Comparison of ENCODE assay signal across 18 cellular contexts in the genomic region with DNA sequence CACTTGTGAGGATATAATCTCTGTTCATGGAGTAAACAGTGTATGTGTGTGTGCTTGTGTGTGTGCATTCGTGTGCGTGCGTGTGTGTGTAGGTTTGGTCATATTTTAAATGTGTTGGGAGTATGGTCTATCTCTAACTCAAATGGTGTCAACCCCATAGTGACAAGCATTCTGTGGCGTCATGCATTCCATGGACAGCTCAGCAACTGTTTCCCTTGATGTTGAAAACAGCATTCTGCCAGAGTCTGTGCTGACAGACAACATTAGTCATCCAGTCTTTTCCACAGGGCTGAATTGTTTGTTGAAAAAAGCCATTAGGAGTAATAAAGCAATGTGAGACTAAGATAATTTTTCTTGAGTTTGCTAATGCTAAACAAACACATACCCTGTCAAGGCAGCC.
"Had no signal": no experiment of that assay in that cellular context is flagged by ENCODE, and none has a peak within 500 bp of the region (broad histone marks: within the 10 kb centered on the region; RNA-seq: fewer than 3 reads in every experiment).

No MANE protein-coding gene starts in this region.

- H3K4me3 ChIP-seq: adrenal gland, left lung, lung, prostate gland, thyroid gland, uterus had no signal

- H3K4me1 ChIP-seq: adrenal gland, foreskin keratinocyte, left lung, prostate gland, thyroid gland, uterus had no signal

- ATAC-seq: activated T-cell treated with anti-CD3 and anti-CD28 coated beads, Interleukin-2, amount 50 U/mL, for 4 hours; foreskin keratinocyte; left lung; natural killer cell treated with Interleukin-12 subunit alpha and Interleukin-12 subunit beta and Interleukin-15 and Interleukin-18, amount 100 ng/mL, for 72 hours had no signal

- H3K27me3 ChIP-seq: foreskin keratinocyte, left lung, thyroid gland, uterus had no signal

- H3K27ac ChIP-seq: adrenal gland, foreskin keratinocyte, left lung, prostate gland, thyroid gland, uterus had no signal

- H3K36me3 ChIP-seq: adrenal gland, left lung, prostate gland, thyroid gland, uterus had no signal

- DNase-seq: activated B cell treated with CpG ODN at 0.5 μM for 24 hours; activated CD4-positive, alpha-beta T cell treated with anti-CD3 and anti-CD28 coated beads for 4 hours; activated CD4-positive, alpha-beta T cell treated with anti-CD3 and anti-CD28 coated beads, Interleukin-2, amount 50 U/mL, for 48 hours; activated CD8-positive, alpha-beta memory T cell treated with anti-CD3 and anti-CD28 coated beads, Interleukin-2, amount 50 U/mL, for 48 hours; activated naive CD4-positive, alpha-beta T cell; activated T-cell treated with anti-CD3 and anti-CD28 coated beads, Interleukin-2, amount 50 U/mL, for 4 hours; adrenal gland; cerebellar nuclear complex; cortex of kidney; foreskin keratinocyte; kidney glomerular epithelial cell; left lung; substantia nigra; thyroid gland; uterus had no signal

- H3K9me3 ChIP-seq: adrenal gland, left lung, prostate gland, thyroid gland, uterus had no signal
